Comparison of ENCODE assay signal across 18 cellular contexts in the genomic region with DNA sequence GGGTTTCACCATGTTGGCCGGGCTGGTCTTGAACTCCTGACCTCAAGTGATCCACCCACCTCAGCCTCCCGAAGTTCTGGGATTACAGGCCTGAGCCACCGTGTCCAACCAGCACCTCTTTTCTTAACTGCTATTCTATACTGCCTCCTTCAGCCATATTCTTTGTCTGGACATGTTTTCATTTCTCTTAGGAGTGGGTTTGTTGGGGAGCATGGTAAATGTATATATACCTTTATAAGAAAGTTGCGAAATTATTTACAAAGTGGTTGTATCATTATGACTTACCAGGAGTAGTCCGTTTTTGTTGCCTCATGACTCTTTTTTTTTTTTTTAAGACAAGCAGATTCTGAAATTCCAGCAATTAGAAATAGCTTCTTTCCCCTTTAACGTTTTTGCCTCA. TPM values are rescaled to one million over a fixed set of nuclear protein-coding genes. Genes with fewer than 3 reads are reported as not detected.
DNase-seq lines count a peak whose midpoint lies in the region; ATAC-seq, FAIRE-seq and TF ChIP-seq lines count a peak whose summit lies in the region.
"Had no signal": no experiment of that assay in that cellular context is flagged by ENCODE, and none has a peak within 500 bp of the region (broad histone marks: within the 10 kb centered on the region; RNA-seq: fewer than 3 reads in every experiment).

No MANE protein-coding gene starts in this region.

- H3K9me3 ChIP-seq in cardiac muscle cell (ENCODE audit: low read depth) (no peaks in the 10 kb centered on the region), heart right ventricle (peaks cover 0 to 14% (median 0%) of the 10 kb centered on the region in 11 donors), SK-N-MC (ENCODE audit: low read depth, low read length) (peaks cover 5% of the 10 kb centered on the region; the same call in 1 of the 2 replicates)
- H3K9me3 ChIP-seq: BE2C, suprapubic skin had no signal

- H3K27me3 ChIP-seq in cardiac muscle cell: no peaks in the 10 kb centered on the region
- H3K27me3 ChIP-seq in heart right ventricle: no peaks in the 10 kb centered on the region
- H3K27me3 ChIP-seq: BE2C, suprapubic skin had no signal

- TF ChIP-seq CTCF in cardiac muscle cell (IDR thresholded peaks at IDR 0.05; ENCODE audit: low read depth, low read length) (no peak), heart right ventricle (IDR thresholded peaks at IDR 0.05) (no peak), epithelial cell of esophagus (IDR thresholded peaks at IDR 0.05; ENCODE audit: insufficient read depth, low read depth, low read length, missing control alignments) (no peak), D721Med (IDR thresholded peaks at IDR 0.05; ENCODE audit: insufficient read depth, missing control alignments) (no peak)

- H3K27ac ChIP-seq in cardiac muscle cell: peak overlapping the region; percentile 49
- H3K27ac ChIP-seq in heart right ventricle: no peak overlapping the region
- peak overlapping the region; percentile 75 for H3K27ac ChIP-seq in SK-N-MC
- H3K27ac ChIP-seq: suprapubic skin had no signal

- H3K9ac ChIP-seq in SK-N-MC (ENCODE audit: insufficient read length): no peak overlapping the region

- intact Hi-C loops in heart right ventricle (cut with DNase I): no loop called here

- H3K4me3 ChIP-seq in cardiac muscle cell: no peak overlapping the region
- H3K4me3 ChIP-seq in heart right ventricle: no peak overlapping the region
- no peak overlapping the region for H3K4me3 ChIP-seq in SK-N-MC
- H3K4me3 ChIP-seq in epithelial cell of esophagus (ENCODE audit: low read length): no peak overlapping the region
- H3K4me3 ChIP-seq: suprapubic skin had no signal

- no peaks in the 10 kb centered on the region for H3K36me3 ChIP-seq in cardiac muscle cell
- H3K36me3 ChIP-seq in heart right ventricle: no peaks in the 10 kb centered on the region
- peaks cover 17% of the 10 kb centered on the region for H3K36me3 ChIP-seq in SK-N-MC (ENCODE audit: insufficient read depth, low read length)
- H3K36me3 ChIP-seq: BE2C, suprapubic skin had no signal

- WGBS in heart right ventricle, 2 donors: 89 to 90% methylated on average over 6 of the region's 6 CpGs

- no peaks in the 10 kb centered on the region for H3K4me1 ChIP-seq in cardiac muscle cell (ENCODE audit: low read depth)
- H3K4me1 ChIP-seq in heart right ventricle: peaks cover 0 to 47% (median 0%) of the 10 kb centered on the region in 9 donors
- H3K4me1 ChIP-seq: suprapubic skin had no signal

- DNase-seq in cardiac muscle cell (ENCODE audit: low read depth in 1 of 2, low spot score in 1 of 2) (no peak), heart right ventricle (no peak), SK-N-MC (ENCODE audit: low read depth, low spot score) (no peak), epithelial cell of esophagus (ENCODE audit: low read depth) (peak; percentile 87), occipital lobe (lab: John Stamatoyannopoulos, UW) (no peak), NCI-H345 (lab: John Stamatoyannopoulos, UW) (no peak), D721Med (ENCODE audit: insufficient read length, low spot score) (no peak), NCI-H510A treated with DMSO at 0.1 percent for 48 hours (lab: John Stamatoyannopoulos, UW) (no peak)
- DNase-seq: activated CD4-positive, alpha-beta T cell treated with anti-CD3 and anti-CD28 coated beads, Interleukin-2, amount 10 ng/mL, durations not matched to agents 7 days and 5 days; BE2C; head of caudate nucleus; islet precursor cell; NCI-H187 treated with DMSO at 0.1 percent for 48 hours; NCI-H446; right cardiac atrium; SIG-M5; stimulated activated CD4-positive, alpha-beta T cell treated with anti-CD3 and anti-CD28 coated beads, Interleukin-1b, Interleukin-23, amount 100 ng/mL, for 48 hours had no signal

- FAIRE-seq in D721Med (lab: Jason Lieb, UNC): no peak

- ATAC-seq in heart right ventricle: no peak
- ATAC-seq: right cardiac atrium had no signal

RNA-seq across cellular contexts. Expression of a gene that starts 38.7 kb away (rescaled TPM):
- total RNA-seq in cardiac muscle cell (14.1 and 15.2 TPM in 2 replicates), heart right ventricle (10 to 100 TPM in 9 of 10 donors, 1 to 10 TPM in 1; 9.3 to 25.8 (median 11.4) TPM), occipital lobe (170 TPM)
- polyA plus RNA-seq in cardiac muscle cell (24.1 and 26.5 TPM in 2 replicates), heart right ventricle (1 to 10 TPM; 5.4 to 7.8 TPM)

Comparison
In these comparisons a context has a peak if more than half of its experiments do, and no peak if none do; other contexts are left out.
1. H3K27ac ChIP-seq: peak in cardiac muscle cell (single experiment) and SK-N-MC (single experiment); none in heart right ventricle (0 of 10).